In the genomic region with DNA sequence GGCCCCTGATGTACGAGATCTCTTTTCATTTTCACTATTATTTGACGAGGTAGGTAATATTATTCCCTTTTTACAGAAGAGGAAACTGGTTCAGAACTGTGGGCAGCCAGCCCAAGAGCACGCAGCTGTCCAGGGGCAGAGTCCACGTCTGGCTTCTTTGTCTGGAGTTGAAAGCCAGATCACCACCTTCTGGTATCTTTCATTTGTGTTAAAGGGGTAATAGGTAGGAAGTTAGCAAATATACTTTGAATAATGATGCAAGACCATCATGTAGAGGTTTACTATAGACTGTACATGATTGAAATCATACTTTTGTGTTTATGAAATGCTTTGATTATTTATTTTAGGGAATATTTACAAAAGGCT, we compare ENCODE assay signal across 9 cellular contexts.
A peak's percentile ranks its signal among the peaks of the same experiment; 100 is the strongest.
DNase-seq lines count a peak whose midpoint lies in the region; ATAC-seq, FAIRE-seq and TF ChIP-seq lines count a peak whose summit lies in the region.
"Had no signal": no experiment of that assay in that cellular context is flagged by ENCODE, and none has a peak within 500 bp of the region (broad histone marks: within the 10 kb centered on the region; RNA-seq: fewer than 3 reads in every experiment).

No MANE protein-coding gene starts in this region.

- H3K4me1 Mint-ChIP-seq in activated naive CD4-positive, alpha-beta T cell treated with anti-CD3 and anti-CD28 coated beads, Interleukin-2, amount 10 ng/mL, durations not matched to agents 7 days and 5 days = peaks cover 78% of the 10 kb centered on the region
- H3K4me1 Mint-ChIP-seq in astrocyte (ENCODE audit: low read depth, unreplicated experiment) (peaks cover 14% of the 10 kb centered on the region), type B pancreatic cell (ENCODE audit: unreplicated experiment) (peaks cover 13% of the 10 kb centered on the region)

- ATAC-seq in right lobe of liver (peak; percentile 79 to 88 (median 84)), HG03521 (IDR thresholded peaks at IDR 0.05; ENCODE audit: unreplicated experiment) (no peak)

- CTCF ChIA-PET in activated naive CD4-positive, alpha-beta T cell treated with anti-CD3 and anti-CD28 coated beads, Interleukin-2, amount 10 ng/mL, durations not matched to agents 7 days and 5 days (lab: Charles Lee) = no interaction called here

- H3K36me3 Mint-ChIP-seq in activated naive CD4-positive, alpha-beta T cell treated with anti-CD3 and anti-CD28 coated beads, Interleukin-2, amount 10 ng/mL, durations not matched to agents 7 days and 5 days = peaks cover 76% of the 10 kb centered on the region
- H3K36me3 Mint-ChIP-seq in astrocyte (ENCODE audit: low read depth, unreplicated experiment) (no peaks in the 10 kb centered on the region), type B pancreatic cell (no peaks in the 10 kb centered on the region)

- H3K9me3 Mint-ChIP-seq in activated naive CD4-positive, alpha-beta T cell treated with anti-CD3 and anti-CD28 coated beads, Interleukin-2, amount 10 ng/mL, durations not matched to agents 7 days and 5 days = no peaks in the 10 kb centered on the region
- H3K9me3 Mint-ChIP-seq in astrocyte (ENCODE audit: unreplicated experiment) (no peaks in the 10 kb centered on the region), type B pancreatic cell (no peaks in the 10 kb centered on the region)

- no peak overlapping the region for H3K27ac ChIP-seq in astrocyte (ENCODE audit: low read depth, low read length)
- H3K27ac ChIP-seq in right lobe of liver = peak overlapping the region; percentile 66 to 76 (median 71)

- H2AFZ ChIP-seq in astrocyte (ENCODE audit: low read depth, low read length) = peak overlapping the region; percentile 71

- H3K9me3 ChIP-seq in astrocyte (ENCODE audit: insufficient read depth, low read depth, low read length) = no peaks in the 10 kb centered on the region
- no peaks in the 10 kb centered on the region for H3K9me3 ChIP-seq in right lobe of liver

- FAIRE-seq in astrocyte (lab: Jason Lieb, UNC) = no peak

- H3K4me3 Mint-ChIP-seq in activated naive CD4-positive, alpha-beta T cell treated with anti-CD3 and anti-CD28 coated beads, Interleukin-2, amount 10 ng/mL, durations not matched to agents 7 days and 5 days = peak overlapping the region; percentile 71
- H3K4me3 Mint-ChIP-seq in astrocyte (ENCODE audit: unreplicated experiment) (no peak overlapping the region), type B pancreatic cell (no peak overlapping the region)

- H3K4me3 ChIP-seq in astrocyte (ENCODE audit: insufficient read depth, low read depth, low read length) = no peak overlapping the region
- H3K4me3 ChIP-seq in right lobe of liver = no peak overlapping the region

- H3K4me2 ChIP-seq in astrocyte (ENCODE audit: low read length) = peak overlapping the region; percentile 52

- no peaks in the 10 kb centered on the region for H3K27me3 Mint-ChIP-seq in activated naive CD4-positive, alpha-beta T cell treated with anti-CD3 and anti-CD28 coated beads, Interleukin-2, amount 10 ng/mL, durations not matched to agents 7 days and 5 days
- H3K27me3 Mint-ChIP-seq in astrocyte (ENCODE audit: low read depth, unreplicated experiment) (no peaks in the 10 kb centered on the region), type B pancreatic cell (no peaks in the 10 kb centered on the region)

- H3K36me3 ChIP-seq in astrocyte (ENCODE audit: insufficient read depth, low read length) (no peaks in the 10 kb centered on the region), right lobe of liver (no peaks in the 10 kb centered on the region)

- peak overlapping the region; percentile 48 for H3K9ac ChIP-seq in astrocyte (ENCODE audit: low read length)

- no peaks in the 10 kb centered on the region for H4K20me1 ChIP-seq in astrocyte (ENCODE audit: insufficient read depth, low read length)

- H3K27me3 ChIP-seq in astrocyte (ENCODE audit: insufficient read depth, low read length) (no peaks in the 10 kb centered on the region), right lobe of liver (no peaks in the 10 kb centered on the region)

- TF ChIP-seq POLR2A in right lobe of liver (IDR thresholded peaks at IDR 0.05) = no peak

- H3K27ac Mint-ChIP-seq in activated naive CD4-positive, alpha-beta T cell treated with anti-CD3 and anti-CD28 coated beads, Interleukin-2, amount 10 ng/mL, durations not matched to agents 7 days and 5 days = peak overlapping the region; percentile 79
- H3K27ac Mint-ChIP-seq in astrocyte (ENCODE audit: unreplicated experiment) (peak overlapping the region; percentile 36), type B pancreatic cell (peak overlapping the region; percentile 29)

- WGBS in right lobe of liver (ENCODE audit: insufficient coverage, low coverage, low lambda C conversion rate, missing lambda C conversion rate) = 3% methylated on average over 4 of the region's 4 CpGs

- TF ChIP-seq CTCF in astrocyte (IDR thresholded peaks at IDR 0.05; ENCODE audit: insufficient read depth, low read depth, low read length) (no peak), right lobe of liver (IDR thresholded peaks at IDR 0.05) (peak in 1 of 4 donors; percentile 12), type B pancreatic cell (conservative IDR thresholded peaks at IDR 0.05) (no peak)

- intact Hi-C loops in right lobe of liver (cut with DNase I) = no loop called here

- no peaks in the 10 kb centered on the region for H3K79me2 ChIP-seq in astrocyte (ENCODE audit: insufficient read depth, low read length)

- H3K4me1 ChIP-seq in astrocyte (ENCODE audit: insufficient read depth, low read length) (peaks cover 16% of the 10 kb centered on the region), right lobe of liver (peaks cover 0 to 44% (median 16%) of the 10 kb centered on the region in 4 donors)

- no peak for DNase-seq in activated naive CD4-positive, alpha-beta T cell treated with anti-CD3 and anti-CD28 coated beads, Interleukin-2, amount 10 ng/mL, durations not matched to agents 7 days and 5 days
- DNase-seq in activated naive CD4-positive, alpha-beta T cell (lab: John Stamatoyannopoulos, UW) = no peak
- DNase-seq in astrocyte (ENCODE audit: low read depth) (peak; percentile 26), right lobe of liver (peak; percentile 73 to 83 (median 78)), type B pancreatic cell (ENCODE audit: extremely low spot score, unreplicated experiment) (no peak), NCI-H1436 treated with DMSO at 0.1 percent for 48 hours (lab: John Stamatoyannopoulos, UW) (no peak)
- DNase-seq in activated CD4-positive, alpha-beta T cell treated with anti-CD3 and anti-CD28 coated beads, Interleukin-2, amount 50 U/mL, for 48 hours = no peak
- DNase-seq: DND-41 had no signal

Comparison
In these comparisons a context has a peak if more than half of its experiments do, and no peak if none do; other contexts are left out.
1. DNase-seq: peak in astrocyte (single experiment) and right lobe of liver (3 of 3); none in activated naive CD4-positive, alpha-beta T cell treated with anti-CD3 and anti-CD28 coated beads, Interleukin-2, amount 10 ng/mL, durations not matched to agents 7 days and 5 days (single experiment), activated naive CD4-positive, alpha-beta T cell (0 of 4), type B pancreatic cell (single experiment), NCI-H1436 treated with DMSO at 0.1 percent for 48 hours (single experiment) and activated CD4-positive, alpha-beta T cell treated with anti-CD3 and anti-CD28 coated beads, Interleukin-2, amount 50 U/mL, for 48 hours (0 of 2).
2. H3K27ac Mint-ChIP-seq: peak in every context shown above with its lines; median percentile 79 in activated naive CD4-positive, alpha-beta T cell treated with anti-CD3 and anti-CD28 coated beads, Interleukin-2, amount 10 ng/mL, durations not matched to agents 7 days and 5 days; 36 in astrocyte; 29 in type B pancreatic cell.